Comparison of ENCODE assay signal across 9 cellular contexts in genomic region chr6:28544211-28544610, GRCh38. TPM values are rescaled to one million over a fixed set of nuclear protein-coding genes. Genes with fewer than 3 reads are reported as not detected.
A peak's percentile ranks its signal among the peaks of the same experiment; 100 is the strongest.
DNase-seq lines count a peak whose midpoint lies in the region; ATAC-seq and TF ChIP-seq lines count a peak whose summit lies in the region.
"Had no signal": no experiment of that assay in that cellular context is flagged by ENCODE, and none has a peak within 500 bp of the region (broad histone marks: within the 10 kb centered on the region; RNA-seq: fewer than 3 reads in every experiment).

No MANE protein-coding gene starts in this region.

- DNase-seq in GM13977 (ENCODE audit: low spot score) (peak; percentile 29), NCI-H524 treated with DMSO at 0.1 percent for 48 hours (lab: John Stamatoyannopoulos, UW) (peak; percentile 5), ecto neural progenitor cell (ENCODE audit: low spot score) (peak; percentile 61), neural crest cell (ENCODE audit: low read depth, low spot score) (no peak), WERI-Rb-1 (no peak), colonic mucosa (no peak), DMS53 treated with DMSO at 0.1 percent for 48 hours (lab: John Stamatoyannopoulos, UW; ENCODE audit: unreplicated experiment) (no peak)
- DNase-seq: NCI-H774 had no signal

- H3K27ac ChIP-seq in WERI-Rb-1: no peak overlapping the region
- no peak overlapping the region for H3K27ac ChIP-seq in colonic mucosa

- peaks cover 7% of the 10 kb centered on the region for H3K36me3 Mint-ChIP-seq in neural crest cell (ENCODE audit: low read depth)

- H3K4me3 ChIP-seq in WERI-Rb-1 (ENCODE audit: low read depth, low read length) (no peak overlapping the region), colonic mucosa (no peak overlapping the region)

- H3K27me3 Mint-ChIP-seq in neural crest cell (ENCODE audit: low read depth): peaks cover 37% of the 10 kb centered on the region

- peaks cover 10% of the 10 kb centered on the region for H3K9me3 Mint-ChIP-seq in neural crest cell

- no peaks in the 10 kb centered on the region for H3K27me3 ChIP-seq in WERI-Rb-1 (ENCODE audit: insufficient read depth, low read depth, severe bottlenecking)
- H3K27me3 ChIP-seq in colonic mucosa: no peaks in the 10 kb centered on the region

- intact Hi-C loops in colonic mucosa (cut with DNase I): no loop called here

- no peak overlapping the region for H3K9ac ChIP-seq in colonic mucosa (ENCODE audit: low read depth in 2 of 2, low read length in 2 of 2)

- peak overlapping the region; percentile 88 for H3K4me3 Mint-ChIP-seq in neural crest cell

- peaks cover 24% of the 10 kb centered on the region for H3K4me1 Mint-ChIP-seq in neural crest cell

- H3K27ac Mint-ChIP-seq in neural crest cell (ENCODE audit: unreplicated experiment): peak overlapping the region; percentile 88

- H3K36me3 ChIP-seq in WERI-Rb-1: no peaks in the 10 kb centered on the region
- H3K36me3 ChIP-seq in colonic mucosa: no peaks in the 10 kb centered on the region

- no peaks in the 10 kb centered on the region for H3K4me1 ChIP-seq in colonic mucosa

- TF ChIP-seq CTCF in GM13977 (IDR thresholded peaks at IDR 0.05; ENCODE audit: extremely low read depth, insufficient read depth, missing control alignments): no peak
- TF ChIP-seq CTCF in neural crest cell (conservative IDR thresholded peaks at IDR 0.05): no peak
- no peak for TF ChIP-seq CTCF in WERI-Rb-1 (IDR thresholded peaks at IDR 0.05; ENCODE audit: low read depth, low read length)
- TF ChIP-seq CTCF in colonic mucosa (IDR thresholded peaks at IDR 0.05): no peak

- no peak for ATAC-seq in GM21786 (IDR thresholded peaks at IDR 0.05; ENCODE audit: unreplicated experiment)

- H3K9me3 ChIP-seq in WERI-Rb-1 (ENCODE audit: severe bottlenecking) (peaks cover 9% of the 10 kb centered on the region), colonic mucosa (no peaks in the 10 kb centered on the region)

- in situ Hi-C loops in GM13977 (cut with MboI; ENCODE audit: low pct_unique_long_range_greater_than_20kb, low sequenced_read_pairs, unreplicated experiment): no loop called here

RNA-seq across cellular contexts. Expression of gene GPX5, which starts 18.5 kb away (rescaled TPM):
- total RNA-seq in neural crest cell: not detected in 2 replicates
- total RNA-seq in colonic mucosa: under 1 TPM in 1 of 2 donors, not detected in 1; 0.17 TPM

RNA-seq across cellular contexts. Expression of gene GPX6, which starts 28.6 kb away (rescaled TPM):
- not detected in 2 replicates for total RNA-seq in neural crest cell
- total RNA-seq in colonic mucosa: not detected

Comparison
In these comparisons a context has a peak if more than half of its experiments do, and no peak if none do; other contexts are left out.
1. DNase-seq: peak in GM13977 (single experiment), NCI-H524 treated with DMSO at 0.1 percent for 48 hours (single experiment) and ecto neural progenitor cell (single experiment); none in neural crest cell (single experiment), WERI-Rb-1 (single experiment), colonic mucosa (single experiment) and DMS53 treated with DMSO at 0.1 percent for 48 hours (single experiment).